ENCODE assay signal across 8 cellular contexts in the genomic region with DNA sequence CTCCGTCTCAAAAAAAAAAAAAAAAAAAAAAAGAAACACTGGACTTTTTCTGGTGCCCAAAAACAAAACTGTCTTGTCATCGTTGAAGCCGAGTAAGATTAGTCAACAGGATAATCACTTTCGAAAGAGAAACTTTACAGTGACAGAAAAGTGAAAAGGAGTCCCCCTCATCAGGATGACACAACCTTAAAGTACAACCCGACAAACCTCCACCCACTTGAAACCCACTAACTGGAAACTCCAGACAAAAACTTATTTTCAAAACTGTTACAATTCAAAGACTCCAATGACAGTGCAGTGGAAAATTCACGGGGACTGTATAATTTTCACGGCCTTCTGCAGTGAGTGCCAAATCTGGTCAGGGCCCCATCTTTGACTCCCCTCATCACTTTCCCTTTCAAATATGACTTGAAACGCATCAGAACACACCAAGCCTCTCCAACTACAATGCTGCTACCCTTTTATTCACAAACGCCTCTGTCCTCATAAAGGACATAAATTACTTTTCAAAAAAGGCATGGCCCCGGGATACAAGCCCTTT. TPM values are rescaled to one million over a fixed set of nuclear protein-coding genes. Genes with fewer than 3 reads are reported as not detected.
DNase-seq lines count a peak whose midpoint lies in the region; TF ChIP-seq lines count a peak whose summit lies in the region.

No MANE protein-coding gene starts in this region.

- peak overlapping the region; percentile 99 for H3K27ac Mint-ChIP-seq in activated naive CD8-positive, alpha-beta T cell

- peaks cover 17% of the 10 kb centered on the region for H3K4me1 ChIP-seq in iPS-20b (ENCODE audit: insufficient read depth, low read length)

- peak overlapping the region; percentile 81 for H3K4me3 ChIP-seq in GM12864 (ENCODE audit: low read depth, low read length)
- H3K4me3 ChIP-seq in HFF-Myc (replicated peaks; ENCODE audit: low read depth, low read length) = peak overlapping the region; percentile 78
- H3K4me3 ChIP-seq in iPS-20b (ENCODE audit: low read length) = peak overlapping the region; percentile 97

- TF ChIP-seq CTCF in GM12864 (IDR thresholded peaks at IDR 0.05; ENCODE audit: low read depth, low read length, missing control alignments) (no peak), HFF-Myc (IDR thresholded peaks at IDR 0.05; ENCODE audit: low read depth, low read length, missing control alignments) (no peak)

- H3K9ac ChIP-seq in iPS-20b (ENCODE audit: low read depth, low read length) = peak overlapping the region; percentile 92

- peak; percentile 77 for DNase-seq in GM12864 (ENCODE audit: low read depth)
- no peak for DNase-seq in HFF-Myc (ENCODE audit: extremely low read depth, low read depth)
- peak; percentile 89 for DNase-seq in NOMO-1 treated with DMSO at 0.1 percent for 48 hours (lab: John Stamatoyannopoulos, UW; ENCODE audit: unreplicated experiment)
- DNase-seq in stimulated activated CD4-positive, alpha-beta T cell treated with anti-CD3 and anti-CD28 coated beads, Interleukin-1b, Interleukin-23, amount 100 ng/mL, for 48 hours = peak; percentile 59
- DNase-seq in DMS 273 (lab: John Stamatoyannopoulos, UW; ENCODE audit: unreplicated experiment) = no peak
- DNase-seq in dermis blood vessel endothelial cell = no peak

- H3K4me1 Mint-ChIP-seq in activated naive CD8-positive, alpha-beta T cell (ENCODE audit: low read depth) = peaks cover 43% of the 10 kb centered on the region

- H3K36me3 Mint-ChIP-seq in activated naive CD8-positive, alpha-beta T cell = peaks cover 2% of the 10 kb centered on the region

- H3K36me3 ChIP-seq in iPS-20b (ENCODE audit: insufficient read depth, low read depth, low read length) = no peaks in the 10 kb centered on the region

- no peaks in the 10 kb centered on the region for H3K9me3 ChIP-seq in iPS-20b (ENCODE audit: insufficient read depth, low read depth, low read length)

- H3K27me3 ChIP-seq in iPS-20b (ENCODE audit: insufficient read depth, low read length) = no peaks in the 10 kb centered on the region; the same call in 1 of the 2 replicates

- no peaks in the 10 kb centered on the region for H3K9me3 Mint-ChIP-seq in activated naive CD8-positive, alpha-beta T cell (ENCODE audit: low read depth)

- H3K27me3 Mint-ChIP-seq in activated naive CD8-positive, alpha-beta T cell = no peaks in the 10 kb centered on the region

- H3K27ac ChIP-seq in iPS-20b (ENCODE audit: low read length) = no peak overlapping the region

- H3K4me3 Mint-ChIP-seq in activated naive CD8-positive, alpha-beta T cell = peak overlapping the region; percentile 96

RNA-seq across cellular contexts. Expression of gene DENND5A, which starts 1.2 kb away (rescaled TPM):
- total RNA-seq in dermis blood vessel endothelial cell = 146 and 195 TPM in 2 replicates

RNA-seq across cellular contexts. Expression of gene TMEM41B, which starts 50.5 kb away (rescaled TPM):
- total RNA-seq in dermis blood vessel endothelial cell = 33.8 and 48.2 TPM in 2 replicates

Comparison
In these comparisons a context has a peak if more than half of its experiments do, and no peak if none do; other contexts are left out.
1. DNase-seq: peak in GM12864 (single experiment), NOMO-1 treated with DMSO at 0.1 percent for 48 hours (single experiment) and stimulated activated CD4-positive, alpha-beta T cell treated with anti-CD3 and anti-CD28 coated beads, Interleukin-1b, Interleukin-23, amount 100 ng/mL, for 48 hours (single experiment); none in HFF-Myc (single experiment), DMS 273 (single experiment) and dermis blood vessel endothelial cell (single experiment).
2. Peak in every context shown above with its lines, with median percentiles within 50 percentile points of each other: H3K4me3 ChIP-seq.